Comparison of ENCODE assay signal across 9 cellular contexts in the genomic region with DNA sequence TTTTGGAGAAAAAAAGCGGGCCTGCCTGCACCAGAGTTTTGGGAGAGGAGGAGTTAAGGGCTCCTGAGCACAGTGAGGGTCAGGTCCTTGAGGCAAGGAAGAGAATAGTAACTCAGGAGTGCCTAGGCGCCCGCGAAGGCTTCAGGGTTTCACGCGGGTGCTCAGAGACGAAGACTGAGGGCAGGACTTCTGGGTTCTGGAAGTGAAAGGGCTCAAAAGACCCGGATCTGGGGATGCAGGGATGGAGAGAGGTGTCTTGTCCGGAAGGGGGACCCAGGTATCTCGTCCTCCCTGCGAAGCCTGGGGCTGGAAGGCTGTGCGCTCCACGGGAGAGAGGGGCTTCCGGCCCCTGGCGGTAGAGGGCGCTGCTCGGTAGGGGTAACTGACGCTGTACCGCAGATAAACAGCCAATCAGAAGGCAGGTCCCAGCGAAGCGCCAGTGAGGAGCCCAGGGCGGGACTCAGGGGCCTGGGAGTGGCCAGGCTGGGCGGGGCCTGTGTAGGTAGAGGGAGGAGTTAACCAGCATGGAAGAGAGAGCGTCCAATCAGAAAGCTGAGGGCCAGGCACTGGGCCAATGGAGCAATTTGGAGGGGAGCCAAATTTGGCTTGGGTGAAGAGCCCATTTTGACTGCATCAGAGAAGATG. TPM values are rescaled to one million over a fixed set of nuclear protein-coding genes. Genes with fewer than 3 reads are reported as not detected.
DNase-seq lines count a peak whose midpoint lies in the region; ATAC-seq and TF ChIP-seq lines count a peak whose summit lies in the region.
"Had no signal": no experiment of that assay in that cellular context is flagged by ENCODE, and none has a peak within 500 bp of the region (broad histone marks: within the 10 kb centered on the region; RNA-seq: fewer than 3 reads in every experiment).

No MANE protein-coding gene starts in this region.

- DNase-seq in SKM-1 treated with dmso at 0.1 percent for 144 hours (lab: John Stamatoyannopoulos, UW; ENCODE audit: unreplicated experiment) = peak; percentile 15
- DNase-seq in SKM-1 (lab: John Stamatoyannopoulos, UW; ENCODE audit: unreplicated experiment) = no peak
- peak; percentile 16 for DNase-seq in MV-4-11 (lab: John Stamatoyannopoulos, UW)
- peak; percentile 32 for DNase-seq in T-helper 22 cell (ENCODE audit: low read depth)
- peak; percentile 85 to 91 (median 87) for DNase-seq in right lobe of liver
- no peak for DNase-seq in activated gamma-delta T cell treated with Interleukin-2 at 50 U/mL for 16 hours

- H3K9ac ChIP-seq in duodenal mucosa (ENCODE audit: low read depth in 1 of 2, low read length in 2 of 2) (peak overlapping the region in 1 of 2 donors; percentile 60), subcutaneous abdominal adipose tissue (ENCODE audit: low read length in 5 of 5) (peak overlapping the region in 3 of 5 donors; percentile 51 to 73 (median 72))

- peaks cover 0 to 5% of the 10 kb centered on the region in 2 donors for H3K27me3 ChIP-seq in duodenal mucosa (ENCODE audit: control insufficient read depth in 1 of 2, insufficient read depth in 2 of 2, low read length in 2 of 2)
- H3K27me3 ChIP-seq in right lobe of liver = no peaks in the 10 kb centered on the region
- H3K27me3 ChIP-seq in subcutaneous abdominal adipose tissue (ENCODE audit: control insufficient read depth in 5 of 5, insufficient read depth in 4 of 5, low read length in 5 of 5) = peaks cover 0 to 15% (median 13%) of the 10 kb centered on the region in 5 donors

- peak; percentile 60 to 81 (median 78) for TF ChIP-seq CTCF in right lobe of liver (IDR thresholded peaks at IDR 0.05)

- peak overlapping the region; percentile 54 to 71 for H3K4me3 ChIP-seq in duodenal mucosa (ENCODE audit: low read depth in 1 of 2, low read length in 2 of 2)
- peak overlapping the region; percentile 40 to 42 (median 40) for H3K4me3 ChIP-seq in right lobe of liver
- peak overlapping the region; percentile 62 to 77 (median 74) for H3K4me3 ChIP-seq in subcutaneous abdominal adipose tissue (ENCODE audit: low read depth in 1 of 5, low read length in 5 of 5)

- H3K27ac ChIP-seq in duodenal mucosa (ENCODE audit: low read depth, low read length) = peak overlapping the region; percentile 52
- H3K27ac ChIP-seq in right lobe of liver = peak overlapping the region; percentile 20 to 76 (median 35)
- peak overlapping the region; percentile 78 for H3K27ac ChIP-seq in subcutaneous abdominal adipose tissue (ENCODE audit: low read depth, low read length)

- H3K9me3 ChIP-seq in duodenal mucosa (ENCODE audit: control insufficient read depth in 1 of 2, low read length in 2 of 2) = no peaks in the 10 kb centered on the region
- no peaks in the 10 kb centered on the region for H3K9me3 ChIP-seq in right lobe of liver
- peaks cover 0 to 6% (median 0%) of the 10 kb centered on the region in 5 donors for H3K9me3 ChIP-seq in subcutaneous abdominal adipose tissue (ENCODE audit: control insufficient read depth in 5 of 5, low read length in 5 of 5)

- H3K36me3 ChIP-seq in duodenal mucosa (ENCODE audit: control insufficient read depth in 1 of 2, insufficient read depth in 2 of 2, low read length in 2 of 2) (peaks cover 0 to 6% of the 10 kb centered on the region in 2 donors), right lobe of liver (no peaks in the 10 kb centered on the region), subcutaneous abdominal adipose tissue (ENCODE audit: control insufficient read depth in 5 of 5, insufficient read depth in 5 of 5, low read length in 5 of 5) (peaks cover 0 to 35% (median 33%) of the 10 kb centered on the region in 5 donors)

- H3K4me1 ChIP-seq in duodenal mucosa (ENCODE audit: control insufficient read depth in 1 of 2, insufficient read depth in 2 of 2, low read length in 2 of 2) (peaks cover 4 to 39% of the 10 kb centered on the region in 2 donors), right lobe of liver (peaks cover 0 to 23% (median 0%) of the 10 kb centered on the region in 4 donors), subcutaneous abdominal adipose tissue (ENCODE audit: control insufficient read depth in 5 of 5, insufficient read depth in 5 of 5, low read length in 5 of 5) (peaks cover 0 to 44% (median 22%) of the 10 kb centered on the region in 5 donors)

- ATAC-seq in right lobe of liver = peak; percentile 67 to 83 (median 75)

- no peak for TF ChIP-seq POLR2A in right lobe of liver (IDR thresholded peaks at IDR 0.05)

- 30% methylated on average over 16 of the region's 24 CpGs for WGBS in right lobe of liver (ENCODE audit: insufficient coverage, low coverage, low lambda C conversion rate, missing lambda C conversion rate)

- intact Hi-C loops in right lobe of liver (cut with DNase I) = loop anchor here in 1 of 2 donors (10.0 kb wide), 1 partner anchor 222 kb away; no protein-coding TSS in a partner anchor

RNA-seq across cellular contexts. Expression of a gene that starts 0.7 kb away (rescaled TPM):
- 1 to 10 TPM; 1.9 to 7.9 (median 6.7) TPM for total RNA-seq in right lobe of liver

RNA-seq across cellular contexts. Expression of a gene that starts 10.2 kb away (rescaled TPM):
- total RNA-seq in right lobe of liver = under 1 TPM in 3 of 6 experiments, not detected in 3; 0.07 to 0.14 (median 0.12) TPM

RNA-seq across cellular contexts. Expression of a gene that starts 13.4 kb away (rescaled TPM):
- total RNA-seq in right lobe of liver = 10 to 100 TPM in 3 of 6 experiments, 1 to 10 TPM in 3; 3.9 to 20.9 (median 11.0) TPM

RNA-seq across cellular contexts. Expression of a gene that starts 30.1 kb away (rescaled TPM):
- under 1 TPM; 0.19 to 0.68 (median 0.36) TPM for total RNA-seq in right lobe of liver
- total RNA-seq: mononuclear cell had no signal

RNA-seq across cellular contexts. Expression of a gene that starts 35.5 kb away (rescaled TPM):
- total RNA-seq in right lobe of liver = 10 to 100 TPM; 35.8 to 70.3 (median 54.5) TPM

Comparison
In these comparisons a context has a peak if more than half of its experiments do, and no peak if none do; other contexts are left out.
1. DNase-seq: peak in SKM-1 treated with dmso at 0.1 percent for 144 hours (single experiment), MV-4-11 (single experiment), T-helper 22 cell (single experiment) and right lobe of liver (3 of 3); none in SKM-1 (single experiment) and activated gamma-delta T cell treated with Interleukin-2 at 50 U/mL for 16 hours (single experiment).
2. Peak in every context shown above with its lines, with median percentiles within 50 percentile points of each other: H3K27ac ChIP-seq and H3K4me3 ChIP-seq.